In genomic region chr12:65505321-65506121, GRCh38 we compare ENCODE assay signal across 17 cellular contexts.
"Had no signal": no experiment of that assay in that cellular context is flagged by ENCODE, and none has a peak within 500 bp of the region (broad histone marks: within the 10 kb centered on the region; RNA-seq: fewer than 3 reads in every experiment).

No MANE protein-coding gene starts in this region.

- H3K9me3 Mint-ChIP-seq: stimulated activated naive B cell treated with anti-CD40 and anti-IgM and Interleukin-4, amounts not matched to agents 10 μg/mL and 1 μg/mL and 100 μg/mL, for 72 hours; T-helper 1 cell treated with Interleukin-12 subunit alpha and Interleukin-12 subunit beta and Interleukin-4 antibody, amounts not matched to agents 30 μg/mL and 1 μg/mL, for 36 hours had no signal

- H3K4me3 Mint-ChIP-seq: activated naive CD8-positive, alpha-beta T cell; activated T-cell treated with anti-CD3 and anti-CD28 coated beads, Interleukin-2, amount 50 U/mL, for 72 hours; brain; stimulated activated naive B cell treated with anti-CD40 and anti-IgM and Interleukin-4, amounts not matched to agents 10 μg/mL and 1 μg/mL and 100 μg/mL, for 72 hours; T-helper 1 cell treated with Interleukin-12 subunit alpha and Interleukin-12 subunit beta and Interleukin-4 antibody, amounts not matched to agents 30 μg/mL and 1 μg/mL, for 36 hours had no signal

- ATAC-seq: activated T-cell treated with anti-CD3 and anti-CD28 coated beads, Interleukin-2, amount 50 U/mL, for 72 hours; left ventricle myocardium superior; pancreas; stimulated activated naive B cell treated with anti-CD40 and anti-IgM and Interleukin-4, amounts not matched to agents 10 μg/mL and 1 μg/mL and 100 μg/mL, for 72 hours had no signal

- H3K36me3 Mint-ChIP-seq: activated naive CD8-positive, alpha-beta T cell; brain; stimulated activated naive B cell treated with anti-CD40 and anti-IgM and Interleukin-4, amounts not matched to agents 10 μg/mL and 1 μg/mL and 100 μg/mL, for 72 hours had no signal

- H3K27ac Mint-ChIP-seq: activated naive CD8-positive, alpha-beta T cell; activated T-cell treated with anti-CD3 and anti-CD28 coated beads, Interleukin-2, amount 50 U/mL, for 72 hours; brain; stimulated activated naive B cell treated with anti-CD40 and anti-IgM and Interleukin-4, amounts not matched to agents 10 μg/mL and 1 μg/mL and 100 μg/mL, for 72 hours; T-helper 1 cell treated with Interleukin-12 subunit alpha and Interleukin-12 subunit beta and Interleukin-4 antibody, amounts not matched to agents 30 μg/mL and 1 μg/mL, for 36 hours had no signal

- DNase-seq: activated CD4-positive, alpha-beta T cell treated with anti-CD3 and anti-CD28 coated beads for 1 hour; activated CD8-positive, alpha-beta memory T cell treated with anti-CD3 and anti-CD28 coated beads for 24 hours; activated CD8-positive, alpha-beta memory T cell treated with anti-CD3 and anti-CD28 coated beads, Interleukin-2, amount 50 U/mL, for 48 hours; activated T-cell treated with anti-CD3 and anti-CD28 coated beads, Interleukin-2, amount 50 U/mL, for 72 hours; amniotic stem cell; erythroblast; foreskin melanocyte; glutamatergic neuron; hippocampal formation; kidney; left ventricle myocardium superior; pancreas; sigmoid colon; stimulated activated naive B cell treated with anti-CD40 and anti-IgM and Interleukin-4, amounts not matched to agents 10 μg/mL and 1 μg/mL and 100 μg/mL, for 72 hours had no signal

- H3K4me1 Mint-ChIP-seq: stimulated activated naive B cell treated with anti-CD40 and anti-IgM and Interleukin-4, amounts not matched to agents 10 μg/mL and 1 μg/mL and 100 μg/mL, for 72 hours had no signal
